ENCODE assay signal across 1 cellular context in genomic region chr11:17276236-17277023, GRCh38.
TF ChIP-seq lines count a peak whose summit lies in the region.

NUCB2 (plus strand) TSS chr11:17276739; CDS start chr11:17295324, 18,585 bp downstream.

TF ChIP-seq in HepG2, 621 proteins besides CTCF, POLR2A, EP300 and RAD21 (continued from another document and continues in another):
- TF ChIP-seq ZNF142 (CRISPR knock-in tag; IDR thresholded peaks at IDR 0.05) (peak; percentile 93), SMAD9 (CRISPR knock-in tag; IDR thresholded peaks at IDR 0.05) (no peak; the same call in 1 of the 2 replicates), HMG20B (CRISPR knock-in tag; conservative IDR thresholded peaks at IDR 0.05) (no peak), LRRFIP1 (CRISPR knock-in tag; conservative IDR thresholded peaks at IDR 0.05) (no peak), SRSF4 (IDR thresholded peaks at IDR 0.05; ENCODE audit: low read depth, low read length, poor library complexity, severe bottlenecking) (no peak), DR1 (CRISPR knock-in tag; IDR thresholded peaks at IDR 0.05) (peak; percentile 69; the same call in 1 of the 2 replicates), AKNA (CRISPR knock-in tag; IDR thresholded peaks at IDR 0.05; ENCODE audit: borderline replicate concordance) (no peak), SIX4 (CRISPR knock-in tag; IDR thresholded peaks at IDR 0.05) (no peak), TEAD3 (CRISPR knock-in tag; optimal IDR thresholded peaks at IDR 0.05; ENCODE audit: borderline replicate concordance) (no peak), ZNF101 (CRISPR knock-in tag; IDR thresholded peaks at IDR 0.05; ENCODE audit: borderline replicate concordance, low read depth) (no peak), ZNF609 (CRISPR knock-in tag; IDR thresholded peaks at IDR 0.05; ENCODE audit: borderline replicate concordance) (0 out of 2 replicates have a peak, but pooled peaks have one; percentile 23), MTA1 (CRISPR knock-in tag; IDR thresholded peaks at IDR 0.05; ENCODE audit: borderline replicate concordance) (peak; percentile 68; the same call in 1 of the 2 replicates), ZBTB4 (CRISPR knock-in tag; IDR thresholded peaks at IDR 0.05; ENCODE audit: borderline replicate concordance) (no peak), HNRNPLL (IDR thresholded peaks at IDR 0.05; ENCODE audit: low read depth, low read length, poor library complexity, severe bottlenecking) (peak; percentile 84), ZNF256 (CRISPR knock-in tag; conservative IDR thresholded peaks at IDR 0.05) (no peak), ZNF569 (CRISPR knock-in tag; IDR thresholded peaks at IDR 0.05; ENCODE audit: borderline replicate concordance) (no peak), SMARCE1 (IDR thresholded peaks at IDR 0.05; ENCODE audit: borderline replicate concordance) (no peak), RNF2 (conservative IDR thresholded peaks at IDR 0.05; ENCODE audit: low read depth) (no peak; the same call in 1 of the 2 replicates), HOXA9 (CRISPR knock-in tag; IDR thresholded peaks at IDR 0.05; ENCODE audit: borderline replicate concordance) (no peak), ZHX2 (IDR thresholded peaks at IDR 0.05; ENCODE audit: low read depth) (no peak), ZHX2 (CRISPR knock-in tag; IDR thresholded peaks at IDR 0.05; ENCODE audit: borderline replicate concordance) (no peak)
